16 cellular contexts compared by ENCODE assay signal in genomic region chr10:43760514-43760913, GRCh38.
A peak's percentile ranks its signal among the peaks of the same experiment; 100 is the strongest.
DNase-seq lines count a peak whose midpoint lies in the region; TF ChIP-seq lines count a peak whose summit lies in the region.
"Had no signal": no experiment of that assay in that cellular context is flagged by ENCODE, and none has a peak within 500 bp of the region (broad histone marks: within the 10 kb centered on the region; RNA-seq: fewer than 3 reads in every experiment).

No MANE protein-coding gene starts in this region.

- no peaks in the 10 kb centered on the region for H3K9me3 ChIP-seq in esophagus muscularis mucosa
- H3K9me3 ChIP-seq: BE2C, HAP-1 had no signal

- H3K27me3 ChIP-seq in esophagus muscularis mucosa = no peaks in the 10 kb centered on the region
- H3K27me3 ChIP-seq: BE2C had no signal

- no peak for TF ChIP-seq CTCF in esophagus muscularis mucosa (IDR thresholded peaks at IDR 0.05)

- no peak for TF ChIP-seq POLR2A in esophagus muscularis mucosa (IDR thresholded peaks at IDR 0.05; ENCODE audit: low read depth)

- DNase-seq in SK-N-DZ (ENCODE audit: low spot score) (peak; percentile 19), esophagus muscularis mucosa (ENCODE audit: extremely low spot score) (peak; percentile 89), posterior vena cava (ENCODE audit: low spot score) (peak; percentile 48), medulla oblongata (ENCODE audit: extremely low spot score) (no peak), EL (no peak), COLO829 (ENCODE audit: low spot score) (no peak)
- DNase-seq: ACHN; BE2C; C1 segment of cervical spinal cord; CD4-positive, CD25-positive, alpha-beta regulatory T cell; CD8-positive, alpha-beta memory T cell; DMS153; DMS79; GF-D8 had no signal

- WGBS in esophagus muscularis mucosa = 86% methylated on average over 10 of the region's 10 CpGs

- intact Hi-C loops in esophagus muscularis mucosa (cut with DNase I) (no loop called here), posterior vena cava (cut with DNase I) (no loop called here)

- no peak overlapping the region for H3K27ac ChIP-seq in esophagus muscularis mucosa (replicated peaks in 1 of 4)

- no peak for TF ChIP-seq EP300 in esophagus muscularis mucosa (IDR thresholded peaks at IDR 0.05)

- no peak overlapping the region for H3K4me3 ChIP-seq in esophagus muscularis mucosa
- H3K4me3 ChIP-seq: GM12878, HAP-1 had no signal

- no peaks in the 10 kb centered on the region for H3K4me1 ChIP-seq in esophagus muscularis mucosa
- H3K4me1 ChIP-seq: BE2C, HAP-1 had no signal

- H3K36me3 ChIP-seq in esophagus muscularis mucosa = no peaks in the 10 kb centered on the region
- H3K36me3 ChIP-seq: BE2C, HAP-1 had no signal

Comparison
In these comparisons a context has a peak if more than half of its experiments do, and no peak if none do; other contexts are left out.
1. DNase-seq: peak in SK-N-DZ (single experiment), esophagus muscularis mucosa (single experiment) and posterior vena cava (single experiment); none in medulla oblongata (single experiment), EL (single experiment) and COLO829 (single experiment).